Comparison of ENCODE assay signal across 8 cellular contexts in the genomic region with DNA sequence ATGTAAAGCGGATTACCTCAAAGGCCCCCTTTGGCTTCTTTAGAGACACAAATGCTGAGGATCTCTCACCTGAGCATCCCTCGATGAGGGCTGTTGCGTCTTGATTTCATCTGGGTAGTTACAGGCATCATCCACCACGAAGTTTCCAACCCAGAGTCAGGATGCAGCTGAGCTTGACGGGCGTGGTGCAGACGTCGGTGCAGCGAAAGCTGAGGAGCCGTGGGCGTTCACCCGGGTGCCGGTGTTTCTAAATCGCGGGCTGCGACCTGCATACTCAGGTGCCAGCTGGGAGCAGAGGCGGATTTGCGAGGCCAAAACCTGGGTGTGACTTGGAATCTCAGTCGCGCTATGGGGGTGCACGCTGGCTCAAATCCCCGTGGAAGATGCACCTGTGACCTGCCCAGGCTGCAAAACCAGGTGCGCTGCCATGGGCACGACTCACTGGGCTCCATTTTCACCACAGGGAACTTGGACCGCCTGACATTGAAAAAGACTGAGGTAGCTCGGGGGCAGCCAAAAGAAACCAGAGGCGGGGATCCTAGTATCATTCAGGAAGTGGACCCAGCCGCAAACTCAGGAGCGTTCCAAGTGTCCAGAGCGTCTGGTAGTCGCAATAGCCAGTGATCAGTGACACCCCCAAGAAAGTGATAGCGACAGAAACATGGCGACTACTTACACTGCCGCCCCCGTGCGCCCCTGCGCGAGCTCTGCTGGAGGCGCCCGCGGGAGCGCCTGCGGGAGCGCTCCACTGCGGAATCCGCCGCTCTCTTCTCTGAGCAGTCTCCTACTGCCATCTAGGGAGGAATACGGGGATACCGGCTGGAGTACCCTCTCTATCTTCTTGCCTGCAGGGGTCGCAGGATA. TPM values are rescaled to one million over a fixed set of nuclear protein-coding genes. Genes with fewer than 3 reads are reported as not detected.
DNase-seq lines count a peak whose midpoint lies in the region; ATAC-seq, FAIRE-seq and TF ChIP-seq lines count a peak whose summit lies in the region.

No MANE protein-coding gene starts in this region.

- H3K9me3 ChIP-seq in esophagus squamous epithelium (no peaks in the 10 kb centered on the region), mucosa of rectum (ENCODE audit: control insufficient read depth in 2 of 2, low read length in 2 of 2) (no peaks in the 10 kb centered on the region), upper lobe of right lung (no peaks in the 10 kb centered on the region), aorta (ENCODE audit: control insufficient read depth, low read length) (peaks cover 3% of the 10 kb centered on the region)

- H3K36me3 ChIP-seq in esophagus squamous epithelium (no peaks in the 10 kb centered on the region), mucosa of rectum (ENCODE audit: control insufficient read depth in 2 of 2, insufficient read depth in 2 of 2, low read length in 2 of 2) (no peaks in the 10 kb centered on the region), upper lobe of right lung (no peaks in the 10 kb centered on the region), aorta (ENCODE audit: control insufficient read depth in 1 of 2, insufficient read depth in 2 of 2, low read length in 1 of 2) (no peaks in the 10 kb centered on the region)

- H3K4me1 ChIP-seq in esophagus squamous epithelium, result peaks cover 6 to 16% (median 7%) of the 10 kb centered on the region in 3 donors
- H3K4me1 ChIP-seq in mucosa of rectum (ENCODE audit: control insufficient read depth in 2 of 2, insufficient read depth in 2 of 2, low read length in 2 of 2), result peaks cover 4 to 6% of the 10 kb centered on the region in 2 donors
- H3K4me1 ChIP-seq in upper lobe of right lung, result peaks cover 8% of the 10 kb centered on the region
- H3K4me1 ChIP-seq in aorta (ENCODE audit: control insufficient read depth in 1 of 2, insufficient read depth in 2 of 2, low read length in 2 of 2), result no peaks in the 10 kb centered on the region

- DNase-seq in AG10803 (ENCODE audit: low read depth) (peak; percentile 73), H54 (ENCODE audit: insufficient read length, low spot score) (peak; percentile 30), NCI-H2196 treated with DMSO at 0.1 percent for 48 hours (lab: John Stamatoyannopoulos, UW; ENCODE audit: unreplicated experiment) (peak; percentile 83), esophagus squamous epithelium (lab: John Stamatoyannopoulos, UW) (no peak), upper lobe of right lung (no peak), aorta (no peak)

- no peak overlapping the region for H3K9ac ChIP-seq in mucosa of rectum (ENCODE audit: low read depth in 1 of 2, low read length in 2 of 2)

- 2 to 4% methylated on average over 23 to 29 of the region's 50 CpGs for WGBS in esophagus squamous epithelium, 2 donors
- 2% methylated on average over 50 of the region's 50 CpGs for WGBS in aorta, 2 donors

- H3K4me3 ChIP-seq in AG10803 (ENCODE audit: low read length), result no peak overlapping the region; the same call in 1 of the 2 replicates
- H3K4me3 ChIP-seq in WI38 (ENCODE audit: low read depth, low read length), result peak overlapping the region; percentile 40
- H3K4me3 ChIP-seq in esophagus squamous epithelium, result peak overlapping the region in 3 of 4 donors; percentile 34 to 55 (median 39)
- H3K4me3 ChIP-seq in mucosa of rectum (ENCODE audit: low read length in 2 of 2), result peak overlapping the region; percentile 41 to 50
- H3K4me3 ChIP-seq in upper lobe of right lung, result no peak overlapping the region
- H3K4me3 ChIP-seq in aorta (ENCODE audit: low read length in 2 of 2), result no peak overlapping the region

- ATAC-seq in upper lobe of right lung (peak; percentile 83), aorta (ENCODE audit: low FRiP score) (no peak)

- H3K27ac ChIP-seq in esophagus squamous epithelium (peak overlapping the region in 1 of 4 donors; percentile 18), mucosa of rectum (ENCODE audit: low read depth in 2 of 2, low read length in 2 of 2) (no peak overlapping the region), upper lobe of right lung (no peak overlapping the region), aorta (ENCODE audit: low read depth in 1 of 2, low read length in 2 of 2) (no peak overlapping the region)

- TF ChIP-seq CTCF in AG10803 (conservative IDR thresholded peaks at IDR 0.05; ENCODE audit: low read length), result peak; percentile 100
- peak; percentile 99 for TF ChIP-seq CTCF in WI38 (IDR thresholded peaks at IDR 0.05; ENCODE audit: low read depth, low read length)
- peak; percentile 61 to 95 (median 82) for TF ChIP-seq CTCF in esophagus squamous epithelium (IDR thresholded peaks at IDR 0.05)
- peak; percentile 63 for TF ChIP-seq CTCF in upper lobe of right lung (IDR thresholded peaks at IDR 0.05)

- H3K27me3 ChIP-seq in esophagus squamous epithelium, result peaks cover 0 to 95% (median 10%) of the 10 kb centered on the region in 4 donors
- peaks cover 30 to 38% of the 10 kb centered on the region in 2 donors for H3K27me3 ChIP-seq in mucosa of rectum (ENCODE audit: control insufficient read depth in 2 of 2, insufficient read depth in 2 of 2, low read length in 2 of 2)
- peaks cover 65% of the 10 kb centered on the region for H3K27me3 ChIP-seq in upper lobe of right lung
- H3K27me3 ChIP-seq in aorta (ENCODE audit: control insufficient read depth in 1 of 2, insufficient read depth in 2 of 2, low read length in 1 of 2), result peaks cover 0 to 9% of the 10 kb centered on the region in 2 donors

- TF ChIP-seq POLR2A in H54 (IDR thresholded peaks at IDR 0.05; ENCODE audit: low read depth, low read length), result no peak
- TF ChIP-seq POLR2A in esophagus squamous epithelium (IDR thresholded peaks at IDR 0.05), result no peak

- intact Hi-C loops in esophagus squamous epithelium (cut with DNase I), result loop anchor here (5.0 kb wide), 1 partner anchor 45 kb away; no protein-coding TSS in a partner anchor
- intact Hi-C loops in upper lobe of right lung (cut with DNase I), result no loop called here
- intact Hi-C loops in aorta (cut with DNase I), result no loop called here

- FAIRE-seq in H54 (lab: Jason Lieb, UNC), result no peak

RNA-seq across cellular contexts. Expression of a gene that starts 36.4 kb away (rescaled TPM):
- not detected for total RNA-seq in esophagus squamous epithelium
- total RNA-seq in upper lobe of right lung, result not detected
- total RNA-seq in aorta, result not detected
- polyA plus RNA-seq in aorta, result not detected

RNA-seq across cellular contexts. Expression of a gene that starts 47.3 kb away (rescaled TPM):
- total RNA-seq in esophagus squamous epithelium, result not detected
- total RNA-seq in upper lobe of right lung, result not detected
- total RNA-seq in aorta, result not detected
- polyA plus RNA-seq in aorta, result not detected

RNA-seq across cellular contexts. Expression of a gene that starts 54.3 kb away (rescaled TPM):
- not detected for total RNA-seq in esophagus squamous epithelium
- 0.58 TPM for total RNA-seq in upper lobe of right lung
- 1 to 10 TPM in 1 of 2 donors, not detected in 1; 1.4 TPM for total RNA-seq in aorta
- 1 to 10 TPM in 1 of 2 donors, not detected in 1; 1.9 TPM for polyA plus RNA-seq in aorta

Comparison
In these comparisons a context has a peak if more than half of its experiments do, and no peak if none do; other contexts are left out.
1. DNase-seq: peak in AG10803 (single experiment), H54 (single experiment) and NCI-H2196 treated with DMSO at 0.1 percent for 48 hours (single experiment); none in esophagus squamous epithelium (single experiment), upper lobe of right lung (single experiment) and aorta (0 of 2).
2. H3K4me3 ChIP-seq: peak in WI38 (single experiment), esophagus squamous epithelium (3 of 4) and mucosa of rectum (2 of 2); none in AG10803 (single experiment), upper lobe of right lung (single experiment) and aorta (0 of 2).
3. Peak in every context shown above with its lines, with median percentiles within 50 percentile points of each other: CTCF ChIP-seq.